In the genomic region with DNA sequence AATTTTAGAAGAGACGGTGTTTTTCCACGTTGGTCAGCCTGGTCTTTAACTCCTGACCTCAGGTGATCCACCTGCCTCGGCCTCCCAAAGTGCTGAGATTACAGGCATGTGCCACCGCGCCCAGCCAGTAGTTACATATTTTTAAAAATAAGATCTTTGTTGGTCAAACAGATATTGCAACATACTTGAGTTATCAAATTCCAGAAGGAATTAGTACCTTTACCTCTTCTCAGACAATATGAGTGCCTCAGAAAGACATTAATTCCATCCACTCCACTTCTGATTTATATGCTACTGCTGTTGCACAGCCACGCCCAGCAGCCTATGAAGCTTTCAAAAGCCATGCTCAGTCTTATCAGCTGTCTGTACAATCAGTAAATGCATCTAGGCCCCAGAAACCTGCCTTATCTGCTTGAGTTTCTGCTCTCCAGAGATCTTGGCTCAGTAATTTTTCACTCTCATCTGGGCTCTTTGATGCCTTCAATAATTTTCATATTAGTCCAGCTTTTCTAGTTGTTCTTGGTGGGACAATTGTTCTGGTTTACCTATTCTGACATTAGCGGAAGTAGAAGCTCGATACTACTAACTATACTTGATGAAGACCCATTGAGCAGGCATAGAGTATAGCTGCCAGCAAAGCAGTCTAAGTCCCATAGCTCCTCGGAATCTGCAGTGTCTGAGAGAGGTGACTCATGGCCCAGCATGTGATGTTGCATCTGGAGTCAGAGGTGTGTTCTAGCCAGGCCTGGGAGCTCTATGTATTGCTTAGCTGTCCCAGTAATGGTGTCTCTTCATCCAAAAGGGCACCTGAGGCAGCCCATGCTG, we compare ENCODE assay signal across 12 cellular contexts. TPM values are rescaled to one million over a fixed set of nuclear protein-coding genes. Genes with fewer than 3 reads are reported as not detected.
A peak's percentile ranks its signal among the peaks of the same experiment; 100 is the strongest.
DNase-seq lines count a peak whose midpoint lies in the region; ATAC-seq and TF ChIP-seq lines count a peak whose summit lies in the region.
"Had no signal": no experiment of that assay in that cellular context is flagged by ENCODE, and none has a peak within 500 bp of the region (broad histone marks: within the 10 kb centered on the region; RNA-seq: fewer than 3 reads in every experiment).

No MANE protein-coding gene starts in this region.

- no peak overlapping the region for H4K12ac ChIP-seq in trophoblast cell (ENCODE audit: low read depth, low read length)

- H3K23ac ChIP-seq in trophoblast cell (ENCODE audit: low read length) = no peak overlapping the region

- H2BK12ac ChIP-seq in trophoblast cell (ENCODE audit: low read length) = no peak overlapping the region

- H3K4me1 ChIP-seq in mammary epithelial cell (ENCODE audit: insufficient read depth, low read length) (peaks cover 10% of the 10 kb centered on the region), trophoblast cell (ENCODE audit: control insufficient read depth in 1 of 2, insufficient read depth in 2 of 2, low read length in 2 of 2) (peaks cover 4 to 7% of the 10 kb centered on the region in 2 experiments)

- no peak overlapping the region for H4K8ac ChIP-seq in trophoblast cell (ENCODE audit: low read depth, low read length)

- ATAC-seq in HG02840 (IDR thresholded peaks at IDR 0.05; ENCODE audit: low FRiP score, unreplicated experiment) = no peak
- ATAC-seq in GM18502 (IDR thresholded peaks at IDR 0.05; ENCODE audit: poor library complexity, unreplicated experiment) = no peak
- ATAC-seq: sciatic nerve had no signal

- intact Hi-C loops in mammary epithelial cell (cut with micrococcal nuclease) = no loop called here

- peaks cover 5% of the 10 kb centered on the region for H3K36me3 Mint-ChIP-seq in mesothelial cell of epicardium

- H3K4me2 ChIP-seq in mammary epithelial cell (ENCODE audit: insufficient read depth, low read depth, low read length) (no peak overlapping the region), trophoblast cell (ENCODE audit: low read length) (no peak overlapping the region)

- in situ Hi-C loops in mammary epithelial cell (cut with MboI; ENCODE audit: low sequenced_read_pairs in 2 of 2) = no loop called here

- H3K36me3 ChIP-seq in mammary epithelial cell (ENCODE audit: insufficient read depth, low read length) = no peaks in the 10 kb centered on the region
- no peaks in the 10 kb centered on the region for H3K36me3 ChIP-seq in trophoblast cell (ENCODE audit: control insufficient read depth in 1 of 2, insufficient read depth in 2 of 2, low read length in 2 of 2)

- H3K27ac ChIP-seq in mammary epithelial cell (ENCODE audit: insufficient read depth, low read depth, low read length) (no peak overlapping the region), trophoblast cell (ENCODE audit: low read depth, low read length) (peak overlapping the region; percentile 40)

- H3K4me1 Mint-ChIP-seq in mesothelial cell of epicardium = peaks cover 3% of the 10 kb centered on the region

- peak overlapping the region; percentile 11 for H2BK5ac ChIP-seq in trophoblast cell (ENCODE audit: low read depth, low read length, poor library complexity)

- no peak overlapping the region for H3K4ac ChIP-seq in trophoblast cell (ENCODE audit: low read depth, low read length)

- peak; percentile 54 for DNase-seq in ELR (ENCODE audit: low read depth)
- DNase-seq in M059J (ENCODE audit: low read depth) = peak; percentile 60
- DNase-seq in mammary epithelial cell = peak; percentile 77
- DNase-seq in trophoblast cell = peak; percentile 82 to 87
- DNase-seq in hypothalamus (lab: John Stamatoyannopoulos, UW) = no peak
- DNase-seq in mesothelial cell of epicardium (ENCODE audit: low spot score in 2 of 2, unreplicated experiment in 2 of 2) = no peak
- DNase-seq: central memory CD4-positive, alpha-beta T cell; H9; T-helper 9 cell had no signal

- no peak overlapping the region for H2BK120ac ChIP-seq in trophoblast cell (ENCODE audit: insufficient read depth, low read length, poor library complexity)

- CTCF ChIA-PET in mammary epithelial cell (lab: Charles Lee; ENCODE audit: low non-redundant PET) = no interaction called here

- no peaks in the 10 kb centered on the region for H3K27me3 Mint-ChIP-seq in mesothelial cell of epicardium (ENCODE audit: low read depth)

- peaks cover 3% of the 10 kb centered on the region for H3K79me1 ChIP-seq in trophoblast cell (ENCODE audit: low read length)

- peak overlapping the region; percentile 37 for H2AFZ ChIP-seq in mammary epithelial cell (ENCODE audit: low read depth, low read length)
- H2AFZ ChIP-seq in trophoblast cell (ENCODE audit: insufficient read depth, low read length, poor library complexity) = no peak overlapping the region

- no peak for TF ChIP-seq CTCF in mammary epithelial cell (conservative IDR thresholded peaks at IDR 0.05 in 1 of 2, IDR thresholded peaks at IDR 0.05 in 1 of 2; ENCODE audit: extremely low read depth in 1 of 2, insufficient read depth in 1 of 2, low read depth in 1 of 2, low read length in 2 of 2)
- no peak for TF ChIP-seq CTCF in mesothelial cell of epicardium (IDR thresholded peaks at IDR 0.05; ENCODE audit: unreplicated experiment)

- no peak overlapping the region for H3K18ac ChIP-seq in trophoblast cell (ENCODE audit: low read length)

- H3K27me3 ChIP-seq in mammary epithelial cell (ENCODE audit: insufficient read depth, low read length) (no peaks in the 10 kb centered on the region), trophoblast cell (ENCODE audit: insufficient read depth, low read length) (no peaks in the 10 kb centered on the region)

- 94% methylated on average over 8 of the region's 9 CpGs for WGBS in mammary epithelial cell (ENCODE audit: low coverage, missing lambda C conversion rate)
- WGBS in trophoblast cell (ENCODE audit: extremely low coverage, insufficient coverage, insufficient read length) = no CpG with 5 or more reads among the region's 9 CpGs

- no peak overlapping the region for H3K9ac ChIP-seq in mammary epithelial cell (ENCODE audit: insufficient read depth, low read length)
- H3K9ac ChIP-seq in trophoblast cell (ENCODE audit: low read length) = no peak overlapping the region

- H3K79me2 ChIP-seq in mammary epithelial cell (ENCODE audit: insufficient read depth, low read length) (no peaks in the 10 kb centered on the region), trophoblast cell (ENCODE audit: control insufficient read depth, insufficient read depth, low read length, poor library complexity) (no peaks in the 10 kb centered on the region)

- no TSS peak for BruUV-seq in mammary epithelial cell (replicated peaks; lab: Mats Ljungman, UMichigan)

- H4K20me1 ChIP-seq in mammary epithelial cell (ENCODE audit: insufficient read depth, low read length) = no peaks in the 10 kb centered on the region

- dilution Hi-C loops in mammary epithelial cell (cut with HindIII; ENCODE audit: low sequenced_read_pairs) = no loop called here

- H4K91ac ChIP-seq in trophoblast cell (ENCODE audit: low read depth, low read length) = no peak overlapping the region

- no peak overlapping the region for H3K4me3 Mint-ChIP-seq in mesothelial cell of epicardium
- H3K4me3 Mint-ChIP-seq: H9 had no signal

- H3K4me3 ChIP-seq in mammary epithelial cell (replicated peaks in 1 of 3; ENCODE audit: insufficient read depth in 1 of 3, low read depth in 2 of 3, low read length in 3 of 3) (no peak overlapping the region), trophoblast cell (ENCODE audit: low read depth, low read length) (no peak overlapping the region)

- peaks cover 5% of the 10 kb centered on the region for H3K9me3 Mint-ChIP-seq in mesothelial cell of epicardium
- H3K9me3 Mint-ChIP-seq: H9 had no signal

- no peak overlapping the region for H3K27ac Mint-ChIP-seq in mesothelial cell of epicardium
- H3K27ac Mint-ChIP-seq: H9 had no signal

- no peaks in the 10 kb centered on the region for H3K9me3 ChIP-seq in mammary epithelial cell (replicated peaks; ENCODE audit: insufficient read depth, low read length)
- H3K9me3 ChIP-seq in trophoblast cell (ENCODE audit: insufficient read depth, low read depth, low read length) = peaks cover 3% of the 10 kb centered on the region

- H3K14ac ChIP-seq in trophoblast cell (ENCODE audit: low read length) = no peak overlapping the region

- no peak overlapping the region for H2AK5ac ChIP-seq in trophoblast cell (ENCODE audit: low read length)

RNA-seq across cellular contexts. Expression of a gene that starts 47.7 kb away (rescaled TPM):
- total RNA-seq in M059J (2014; rRNA removed; shearing (Covaris generic)) = 30.4 and 45.6 TPM in 2 replicates
- total RNA-seq in mammary epithelial cell (100 to 1,000 TPM in 1 of 2 donors, 10 to 100 TPM in 1; 79.1 to 102 TPM), mesothelial cell of epicardium (88.9 to 94.2 TPM (median 92.5 TPM) in 3 replicates)
- 57.7 TPM for polyA plus RNA-seq in mammary epithelial cell
- polyA minus RNA-seq in mammary epithelial cell = 187 TPM
- polyA plus RNA-seq in trophoblast cell (2013) = 65.5 and 72.3 TPM in 2 replicates

Comparison
In these comparisons a context has a peak if more than half of its experiments do, and no peak if none do; other contexts are left out.
1. DNase-seq: peak in ELR (single experiment), M059J (single experiment), mammary epithelial cell (single experiment) and trophoblast cell (2 of 2); none in hypothalamus (0 of 51) and mesothelial cell of epicardium (0 of 2).